ENCODE assay signal across 10 cellular contexts in genomic region chr19:45206328-45206727, GRCh38. TPM values are rescaled to one million over a fixed set of nuclear protein-coding genes. Genes with fewer than 3 reads are reported as not detected.
"Had no signal": no experiment of that assay in that cellular context is flagged by ENCODE, and none has a peak within 500 bp of the region (broad histone marks: within the 10 kb centered on the region; RNA-seq: fewer than 3 reads in every experiment).

No MANE protein-coding gene starts in this region.

- DNase-seq: IMR-90, KBM-7, KG1 had no signal

- H3K9ac ChIP-seq: KMS-11 had no signal

- H3K4me2 ChIP-seq: KMS-11 had no signal

- FAIRE-seq: HepG2, HTR-8/SVneo had no signal

- ATAC-seq: HepG2 had no signal

- H3K27ac ChIP-seq: HL-60, KMS-11 had no signal

RNA-seq across cellular contexts. Expression of gene EXOC3L2, which starts 38.9 kb away (rescaled TPM):
- total RNA-seq: HepG2, HT-29, IMR-90 had no signal
- polyA plus RNA-seq: IgD-negative memory B cell had no signal

RNA-seq across cellular contexts. Expression of gene NKPD1, which starts 45.5 kb away (rescaled TPM):
- total RNA-seq: HepG2, HT1080 had no signal
- polyA plus RNA-seq: IgD-negative memory B cell had no signal
